In genomic region chr5:154862766-154863165, GRCh38 we compare ENCODE assay signal across 16 cellular contexts. TPM values are rescaled to one million over a fixed set of nuclear protein-coding genes. Genes with fewer than 3 reads are reported as not detected.
DNase-seq lines count a peak whose midpoint lies in the region; ATAC-seq and TF ChIP-seq lines count a peak whose summit lies in the region.
"Had no signal": no experiment of that assay in that cellular context is flagged by ENCODE, and none has a peak within 500 bp of the region (broad histone marks: within the 10 kb centered on the region; RNA-seq: fewer than 3 reads in every experiment).

No MANE protein-coding gene starts in this region.

- H3K9me3 ChIP-seq in OCI-LY3 (ENCODE audit: insufficient read depth, low read length) (no peaks in the 10 kb centered on the region), smooth muscle cell (replicated peaks; ENCODE audit: low read depth) (no peaks in the 10 kb centered on the region), colonic mucosa (no peaks in the 10 kb centered on the region)

- no peak overlapping the region for H3K27ac ChIP-seq in OCI-LY3 (ENCODE audit: low read length)
- peak overlapping the region; percentile 8 for H3K27ac ChIP-seq in smooth muscle cell (ENCODE audit: low read depth)
- no peak overlapping the region for H3K27ac ChIP-seq in colonic mucosa

- 87% methylated on average over 2 of the region's 2 CpGs for WGBS in smooth muscle cell (ENCODE audit: low lambda C conversion rate)

- no peaks in the 10 kb centered on the region for H3K27me3 Mint-ChIP-seq in activated naive CD4-positive, alpha-beta T cell treated with anti-CD3 and anti-CD28 coated beads for 36 hours (ENCODE audit: low read depth)

- peaks cover 28% of the 10 kb centered on the region for H4K20me1 ChIP-seq in OCI-LY3 (ENCODE audit: insufficient read depth, low read length)
- peaks cover 82% of the 10 kb centered on the region for H4K20me1 ChIP-seq in smooth muscle cell (ENCODE audit: low read depth)

- H3K27me3 ChIP-seq in OCI-LY3 (ENCODE audit: low read depth, low read length), result no peaks in the 10 kb centered on the region
- no peaks in the 10 kb centered on the region for H3K27me3 ChIP-seq in smooth muscle cell (ENCODE audit: low read depth)
- no peaks in the 10 kb centered on the region for H3K27me3 ChIP-seq in colonic mucosa

- H3K4me1 Mint-ChIP-seq in activated naive CD4-positive, alpha-beta T cell treated with anti-CD3 and anti-CD28 coated beads for 36 hours (ENCODE audit: low read depth), result peaks cover 54% of the 10 kb centered on the region

- no peak overlapping the region for H2AFZ ChIP-seq in OCI-LY3 (ENCODE audit: low read depth, low read length)
- H2AFZ ChIP-seq in smooth muscle cell (ENCODE audit: low read depth), result no peak overlapping the region

- H3K4me3 ChIP-seq in OCI-LY3 (ENCODE audit: low read length), result no peak overlapping the region
- H3K4me3 ChIP-seq in astrocyte of the spinal cord (ENCODE audit: low read depth, low read length), result no peak overlapping the region
- no peak overlapping the region for H3K4me3 ChIP-seq in smooth muscle cell
- no peak overlapping the region for H3K4me3 ChIP-seq in colonic mucosa
- H3K4me3 ChIP-seq: lung had no signal

- ATAC-seq in GM21390 (IDR thresholded peaks at IDR 0.05; ENCODE audit: unreplicated experiment), result no peak
- ATAC-seq: esophagus mucosa had no signal

- no peak overlapping the region for H3K4me3 Mint-ChIP-seq in activated naive CD4-positive, alpha-beta T cell treated with anti-CD3 and anti-CD28 coated beads for 36 hours

- H3K27ac Mint-ChIP-seq in activated naive CD4-positive, alpha-beta T cell treated with anti-CD3 and anti-CD28 coated beads for 36 hours, result peak overlapping the region; percentile 65

- peaks cover 26% of the 10 kb centered on the region for H3K4me1 ChIP-seq in OCI-LY3 (ENCODE audit: low read length)
- H3K4me1 ChIP-seq in smooth muscle cell (ENCODE audit: low read depth), result peaks cover 11% of the 10 kb centered on the region
- H3K4me1 ChIP-seq in colonic mucosa, result peaks cover 12% of the 10 kb centered on the region

- CTCF ChIA-PET in activated naive CD4-positive, alpha-beta T cell treated with anti-CD3 and anti-CD28 coated beads for 36 hours (lab: Charles Lee), result interaction anchor here (0.6 kb wide), 1 partner anchor 30 kb away, joined by 4 read pairs; no protein-coding TSS in a partner anchor

- intact Hi-C loops in activated naive CD4-positive, alpha-beta T cell treated with anti-CD3 and anti-CD28 coated beads for 36 hours (cut with micrococcal nuclease), result no loop called here
- intact Hi-C loops in colonic mucosa (cut with DNase I), result no loop called here

- no peak for TF ChIP-seq CTCF in OCI-LY3 (IDR thresholded peaks at IDR 0.05; ENCODE audit: low read depth, low read length)
- no peak for TF ChIP-seq CTCF in astrocyte of the spinal cord (IDR thresholded peaks at IDR 0.05; ENCODE audit: low read depth, low read length)
- TF ChIP-seq CTCF in smooth muscle cell (IDR thresholded peaks at IDR 0.05; ENCODE audit: borderline replicate concordance, insufficient read depth, poor library complexity, severe bottlenecking), result no peak
- no peak for TF ChIP-seq CTCF in colonic mucosa (IDR thresholded peaks at IDR 0.05)

- peaks cover 6% of the 10 kb centered on the region for H3F3A ChIP-seq in smooth muscle cell (ENCODE audit: low read depth)

- DNase-seq in activated naive CD4-positive, alpha-beta T cell treated with anti-CD3 and anti-CD28 coated beads for 36 hours, result no peak
- no peak for DNase-seq in activated naive CD4-positive, alpha-beta T cell treated with Interleukin-2 at 50 U/mL for 16 hours
- DNase-seq in astrocyte of the spinal cord (ENCODE audit: low read depth, low spot score) (peak; percentile 30), smooth muscle cell (lab: John Stamatoyannopoulos, UW; ENCODE audit: unreplicated experiment) (no peak), NCI-H1436 (lab: John Stamatoyannopoulos, UW) (no peak), colonic mucosa (no peak)
- DNase-seq: central memory CD4-positive, alpha-beta T cell; DMS79 treated with DMSO at 0.1 percent for 48 hours; NCI-H1694 treated with DMSO at 0.1 percent for 48 hours; NCI-H526; Right ventricle myocardium superior; stimulated activated CD4-positive, alpha-beta T cell treated with anti-CD3 and anti-CD28 coated beads, Interleukin-1b, Interleukin-23, amount 100 ng/mL, for 48 hours had no signal

- H3K79me2 ChIP-seq in OCI-LY3 (ENCODE audit: low read length), result peaks cover 64% of the 10 kb centered on the region
- H3K79me2 ChIP-seq in smooth muscle cell (ENCODE audit: low read depth), result peaks cover 90% of the 10 kb centered on the region

- peaks cover 41% of the 10 kb centered on the region for H3K36me3 Mint-ChIP-seq in activated naive CD4-positive, alpha-beta T cell treated with anti-CD3 and anti-CD28 coated beads for 36 hours (ENCODE audit: low read depth)

- H3K4me2 ChIP-seq in OCI-LY3 (ENCODE audit: low read length) (peak overlapping the region; percentile 37), smooth muscle cell (no peak overlapping the region)

- H3K36me3 ChIP-seq in OCI-LY3 (replicated peaks; ENCODE audit: low read depth, low read length) (peaks cover 18% of the 10 kb centered on the region), smooth muscle cell (ENCODE audit: low read depth) (no peaks in the 10 kb centered on the region), colonic mucosa (no peaks in the 10 kb centered on the region)

- no peaks in the 10 kb centered on the region for H3K9me3 Mint-ChIP-seq in activated naive CD4-positive, alpha-beta T cell treated with anti-CD3 and anti-CD28 coated beads for 36 hours

- in situ Hi-C loops in astrocyte of the spinal cord (cut with HindIII; ENCODE audit: low sequenced_read_pairs), result no loop called here

- no peak overlapping the region for H3K9ac ChIP-seq in OCI-LY3 (ENCODE audit: low read length)
- H3K9ac ChIP-seq in smooth muscle cell (ENCODE audit: low read depth), result no peak overlapping the region
- H3K9ac ChIP-seq in colonic mucosa (ENCODE audit: low read depth in 2 of 2, low read length in 2 of 2), result no peak overlapping the region

RNA-seq across cellular contexts. Expression of gene CNOT8, which starts 4.3 kb away (rescaled TPM):
- total RNA-seq in activated naive CD4-positive, alpha-beta T cell treated with anti-CD3 and anti-CD28 coated beads for 36 hours, result 10 to 100 TPM; 63.5 to 65.3 TPM
- total RNA-seq in smooth muscle cell, result 76.4 and 85.0 TPM in 2 replicates
- polyA plus RNA-seq in smooth muscle cell, result 49.5 and 54.9 TPM in 2 replicates
- total RNA-seq in colonic mucosa, result 10 to 100 TPM; 64.0 to 84.0 TPM

RNA-seq across cellular contexts. Expression of gene FAXDC2, which starts 12.4 kb away (rescaled TPM):
- not detected for total RNA-seq in activated naive CD4-positive, alpha-beta T cell treated with anti-CD3 and anti-CD28 coated beads for 36 hours
- total RNA-seq in smooth muscle cell, result 2.0 and 6.3 TPM in 2 replicates
- 2.5 and 4.0 TPM in 2 replicates for polyA plus RNA-seq in smooth muscle cell
- total RNA-seq in colonic mucosa, result 10 to 100 TPM in 1 of 2 donors, 1 to 10 TPM in 1; 7.0 to 20.8 TPM
